Comparison of ENCODE assay signal across 8 cellular contexts in genomic region chr5:144189800-144190429, GRCh38. TPM values are rescaled to one million over a fixed set of nuclear protein-coding genes. Genes with fewer than 3 reads are reported as not detected.
A peak's percentile ranks its signal among the peaks of the same experiment; 100 is the strongest.
DNase-seq lines count a peak whose midpoint lies in the region; ATAC-seq and TF ChIP-seq lines count a peak whose summit lies in the region.

No MANE protein-coding gene starts in this region.

- peak overlapping the region; percentile 46 for H3K4me2 ChIP-seq in DOHH2 (ENCODE audit: low read length)

- H3K9me3 ChIP-seq in DOHH2 (ENCODE audit: control insufficient read depth, insufficient read depth, low read length) (peaks cover 16% of the 10 kb centered on the region), Peyer's patch (no peaks in the 10 kb centered on the region), transverse colon (no peaks in the 10 kb centered on the region), HAP-1 (no peaks in the 10 kb centered on the region)

- in situ Hi-C loops in transverse colon (cut with MboI; ENCODE audit: low pct_ligation_motif_present in 1 of 4, low pct_unique_long_range_greater_than_20kb in 1 of 4, low sequenced_read_pairs in 3 of 4) (no loop called here), HAP-1 (cut with MboI; ENCODE audit: low sequenced_read_pairs) (no loop called here)

- no peak for TF ChIP-seq CTCF in DOHH2 (IDR thresholded peaks at IDR 0.05; ENCODE audit: low read depth, low read length, poor library complexity, severe bottlenecking)
- TF ChIP-seq CTCF in Peyer's patch (IDR thresholded peaks at IDR 0.05), result no peak
- no peak for TF ChIP-seq CTCF in transverse colon (IDR thresholded peaks at IDR 0.05)

- peaks cover 12% of the 10 kb centered on the region for H3F3A ChIP-seq in DOHH2 (ENCODE audit: control insufficient read depth, insufficient read depth)

- H3K9me2 ChIP-seq in DOHH2 (replicated peaks; ENCODE audit: control insufficient read depth, low read length), result no peaks in the 10 kb centered on the region

- H3K36me3 ChIP-seq in DOHH2 (ENCODE audit: control insufficient read depth, low read length) (peaks cover 12% of the 10 kb centered on the region), Peyer's patch (no peaks in the 10 kb centered on the region), transverse colon (no peaks in the 10 kb centered on the region), HAP-1 (replicated peaks) (no peaks in the 10 kb centered on the region)

- 38 to 57% methylated on average over 4 to 10 of the region's 10 CpGs for WGBS in transverse colon (ENCODE audit: low coverage in 1 of 2), 2 donors

- no peaks in the 10 kb centered on the region for H3K79me2 ChIP-seq in DOHH2 (ENCODE audit: control insufficient read depth, low read length)

- H3K27me3 ChIP-seq in DOHH2 (ENCODE audit: control insufficient read depth, low read length), result no peaks in the 10 kb centered on the region
- no peaks in the 10 kb centered on the region for H3K27me3 ChIP-seq in Peyer's patch
- H3K27me3 ChIP-seq in transverse colon, result no peaks in the 10 kb centered on the region
- peaks cover 25% of the 10 kb centered on the region for H3K27me3 ChIP-seq in HAP-1 (ENCODE audit: low read depth)

- no peaks in the 10 kb centered on the region for H4K20me1 ChIP-seq in DOHH2 (ENCODE audit: control insufficient read depth, insufficient read depth, low read depth, low read length)

- DNase-seq in Peyer's patch, result peak; percentile 58 to 87 (median 59)
- peak; percentile 41 to 67 for DNase-seq in activated T-helper 1 cell treated with anti-CD3 and anti-CD28 coated beads, Interleukin-2, amount 50 U/mL, for 16 hours (ENCODE audit: low read depth in 1 of 2, low spot score in 1 of 2)
- DNase-seq in medulla oblongata (ENCODE audit: extremely low spot score), result peak; percentile 33
- peak; percentile 53 for DNase-seq in transverse colon
- no peak for DNase-seq in SHP77 treated with DMSO at 0.1 percent for 48 hours (lab: John Stamatoyannopoulos, UW)
- no peak for DNase-seq in HAP-1 (ENCODE audit: low spot score in 2 of 2)

- intact Hi-C loops in transverse colon (cut with DNase I; ENCODE audit: low total_unique reads), result no loop called here

- ATAC-seq in HG02623 (IDR thresholded peaks at IDR 0.05; ENCODE audit: unreplicated experiment), result peak; percentile 46

- TF ChIP-seq POLR2A in Peyer's patch (IDR thresholded peaks at IDR 0.05) (no peak), transverse colon (IDR thresholded peaks at IDR 0.05) (no peak)

- TF ChIP-seq EP300 in transverse colon (IDR thresholded peaks at IDR 0.05; ENCODE audit: low read depth), result no peak

- H3K4me3 ChIP-seq in DOHH2 (ENCODE audit: low read length) (peak overlapping the region; percentile 58), Peyer's patch (no peak overlapping the region), transverse colon (no peak overlapping the region), HAP-1 (no peak overlapping the region)

- H3K4me1 ChIP-seq in DOHH2 (ENCODE audit: control insufficient read depth, low read length) (peaks cover 74% of the 10 kb centered on the region), Peyer's patch (peaks cover 0 to 29% (median 10%) of the 10 kb centered on the region in 4 donors), transverse colon (peaks cover 0 to 31% (median 5%) of the 10 kb centered on the region in 4 donors), HAP-1 (no peaks in the 10 kb centered on the region)

- H3K27ac ChIP-seq in DOHH2 (ENCODE audit: low read depth, low read length) (peak overlapping the region; percentile 94), Peyer's patch (peak overlapping the region; percentile 13 to 66 (median 26)), transverse colon (peak overlapping the region in 3 of 4 donors; percentile 8 to 40 (median 10))

RNA-seq across cellular contexts. Expression of gene KCTD16, which starts 19.2 kb away (rescaled TPM):
- total RNA-seq in Peyer's patch (1 to 10 TPM in 1 of 4 donors, under 1 TPM in 3; under 0.01 to 1.7 (median 0.18) TPM), transverse colon (under 1 TPM in 2 of 4 donors, not detected in 2; under 0.01 to 0.14 TPM)

RNA-seq across cellular contexts. Expression of gene YIPF5, which starts 19.5 kb away (rescaled TPM):
- total RNA-seq in Peyer's patch (10 to 100 TPM; 22.3 to 47.6 (median 34.9) TPM), transverse colon (10 to 100 TPM; 10.1 to 44.4 (median 25.6) TPM)

Comparison
In these comparisons a context has a peak if more than half of its experiments do, and no peak if none do; other contexts are left out.
1. H3K27ac ChIP-seq: peak in every context shown above with its lines; median percentile 94 in DOHH2; 26 in Peyer's patch; 10 in transverse colon.
2. DNase-seq: peak in Peyer's patch (3 of 3), activated T-helper 1 cell treated with anti-CD3 and anti-CD28 coated beads, Interleukin-2, amount 50 U/mL, for 16 hours (2 of 2), medulla oblongata (single experiment) and transverse colon (single experiment); none in SHP77 treated with DMSO at 0.1 percent for 48 hours (single experiment) and HAP-1 (0 of 2).